In the genomic region with DNA sequence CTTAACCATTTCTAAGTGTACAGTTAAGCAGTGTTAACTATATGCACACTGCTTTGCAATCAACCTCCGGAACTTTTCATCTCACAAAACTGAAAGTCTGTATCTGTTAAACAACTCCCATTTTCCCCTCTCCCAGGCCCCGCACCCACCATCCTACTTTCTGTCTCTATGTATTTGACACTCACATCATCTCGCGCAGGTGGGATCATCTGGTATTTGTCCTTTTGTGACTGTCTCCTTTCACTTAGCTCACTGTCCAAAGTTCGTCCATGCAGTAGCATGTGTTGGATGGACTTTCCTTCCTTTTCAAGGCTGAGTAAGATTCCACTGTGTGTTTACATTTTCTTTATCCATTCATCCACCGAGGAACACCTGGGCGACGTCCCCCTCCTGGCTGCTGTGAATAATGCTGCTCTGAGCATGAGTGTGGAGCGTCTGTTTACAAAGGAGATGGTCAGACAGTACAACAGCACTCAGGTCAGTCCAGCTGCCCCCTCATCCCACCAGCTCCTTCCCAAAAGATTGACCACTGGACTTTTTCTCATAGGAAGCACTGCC, we compare ENCODE assay signal across 17 cellular contexts.
"Had no signal": no experiment of that assay in that cellular context is flagged by ENCODE, and none has a peak within 500 bp of the region (broad histone marks: within the 10 kb centered on the region; RNA-seq: fewer than 3 reads in every experiment).

No MANE protein-coding gene starts in this region.

- H3K4me3 ChIP-seq: stomach, thoracic aorta had no signal

- H3K9me3 ChIP-seq: stomach, thoracic aorta had no signal

- H3K27me3 Mint-ChIP-seq: activated naive CD8-positive, alpha-beta T cell had no signal

- DNase-seq: activated CD4-positive, alpha-beta T cell treated with anti-CD3 and anti-CD28 coated beads, Interleukin-2, amount 50 U/mL, for 48 hours; activated effector memory CD4-positive, alpha-beta T cell treated with anti-CD3 and anti-CD28 coated beads, Interleukin-2, amount 50 U/mL, for 16 hours; activated T-cell treated with anti-CD3 and anti-CD28 coated beads, Interleukin-2, amount 50 U/mL, for 4 hours; amygdala; cerebellar nuclear complex; dermis blood vessel endothelial cell; erythroblast; hypothalamus; left cardiac atrium; natural killer cell; stimulated activated CD4-positive, alpha-beta T cell treated with anti-CD3 and anti-CD28 coated beads, Interleukin-15, amount 100 ng/mL, for 24 hours; stimulated activated CD4-positive, alpha-beta T cell treated with anti-CD3 and anti-CD28 coated beads, Interleukin-4, amount 100 ng/mL, for 4 hours; stomach; T-helper 2 cell had no signal

- H3K4me3 Mint-ChIP-seq: activated naive CD8-positive, alpha-beta T cell; activated T-cell treated with anti-CD3 and anti-CD28 coated beads, Interleukin-2, amount 50 U/mL, for 4 hours; natural killer cell had no signal

- H3K27ac ChIP-seq: stomach, thoracic aorta had no signal

- H3K27me3 ChIP-seq: stomach had no signal

- H3K27ac Mint-ChIP-seq: activated naive CD8-positive, alpha-beta T cell; natural killer cell had no signal

- H3K36me3 Mint-ChIP-seq: natural killer cell had no signal

- H3K9me3 Mint-ChIP-seq: activated T-cell treated with anti-CD3 and anti-CD28 coated beads, Interleukin-2, amount 50 U/mL, for 4 hours; natural killer cell had no signal

- ATAC-seq: activated CD4-positive, CD25-positive, alpha-beta regulatory T cell treated with anti-CD3 and anti-CD28 coated beads, Interleukin-2, amount 50 U/mL, for 24 hours; activated T-cell treated with anti-CD3 and anti-CD28 coated beads, Interleukin-2, amount 50 U/mL, for 4 hours; left cardiac atrium; natural killer cell had no signal
